16 cellular contexts compared by ENCODE assay signal in the genomic region with DNA sequence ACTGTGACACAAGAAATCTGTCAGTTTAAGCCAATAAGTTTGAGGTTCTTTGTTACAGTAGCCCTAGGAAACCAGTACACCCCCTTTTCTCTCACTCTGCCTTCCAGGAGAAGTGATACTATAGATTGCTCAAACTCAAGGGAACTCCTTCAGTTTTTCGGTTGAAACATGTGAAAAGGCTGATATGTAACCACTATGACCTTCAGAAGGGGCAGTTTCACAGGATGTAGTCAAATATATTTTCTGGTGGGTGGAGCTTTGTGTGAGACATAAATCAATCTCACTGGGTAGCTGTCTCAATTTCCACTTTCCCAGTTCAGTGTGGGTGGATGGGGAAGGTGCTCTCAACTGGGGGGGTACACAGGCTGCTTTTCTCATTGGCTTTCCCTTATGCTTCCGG.
DNase-seq lines count a peak whose midpoint lies in the region; ATAC-seq and TF ChIP-seq lines count a peak whose summit lies in the region.
"Had no signal": no experiment of that assay in that cellular context is flagged by ENCODE, and none has a peak within 500 bp of the region (broad histone marks: within the 10 kb centered on the region; RNA-seq: fewer than 3 reads in every experiment).

No MANE protein-coding gene starts in this region.

- no peak for TF ChIP-seq CTCF in GM10248 (IDR thresholded peaks at IDR 0.05; ENCODE audit: control extremely low read depth, extremely low read depth, low read depth, missing control alignments)

- DNase-seq in GM10248 (ENCODE audit: extremely low spot score) (peak; percentile 25), GF-D8 (lab: John Stamatoyannopoulos, UW) (no peak), OCI-M2 (lab: John Stamatoyannopoulos, UW; ENCODE audit: unreplicated experiment) (no peak), cortex of kidney (lab: John Stamatoyannopoulos, UW) (no peak)
- DNase-seq in activated CD8-positive, alpha-beta memory T cell treated with anti-CD3 and anti-CD28 coated beads for 24 hours, result no peak
- DNase-seq: ACHN; activated naive CD8-positive, alpha-beta T cell treated with anti-CD3 and anti-CD28 coated beads, Interleukin-2, amount 10 ng/mL, durations not matched to agents 7 days and 5 days; DMS153; esophagus squamous epithelium; lower lobe of right lung; PC-3; stimulated activated CD4-positive, alpha-beta T cell treated with anti-CD3 and anti-CD28 coated beads, Interleukin-12 subunit alpha, Interleukin-12 subunit beta, amount 100 ng/mL, for 4 hours; T-helper 1 cell had no signal

- CTCF ChIA-PET in GM10248 (lab: Yijun Ruan, JAX), result interaction anchor here (1.1 to 1.9 kb wide), 3 partner anchors 13 to 107 kb away, joined by 3 to 7 read pairs (median 4); no protein-coding TSS in a partner anchor

- POLR2A ChIA-PET in GM10248 (lab: Yijun Ruan, JAX), result no interaction called here

- ATAC-seq in GM19043 (IDR thresholded peaks at IDR 0.05; ENCODE audit: low read depth, unreplicated experiment) (peak; percentile 77), HG02678 (IDR thresholded peaks at IDR 0.05; ENCODE audit: unreplicated experiment) (peak; percentile 78), HG03565 (IDR thresholded peaks at IDR 0.05; ENCODE audit: unreplicated experiment) (peak; percentile 88)
- ATAC-seq: PC-3 had no signal
